Comparison of ENCODE assay signal across 8 cellular contexts in genomic region chr2:168118733-168119518, GRCh38.
DNase-seq lines count a peak whose midpoint lies in the region; ATAC-seq, FAIRE-seq and TF ChIP-seq lines count a peak whose summit lies in the region.

No MANE protein-coding gene starts in this region.

- H3K27me3 ChIP-seq in bronchial epithelial cell (ENCODE audit: control insufficient read depth, insufficient read depth, low read length) (no peaks in the 10 kb centered on the region), upper lobe of left lung (no peaks in the 10 kb centered on the region)

- H3K4me3 ChIP-seq in bronchial epithelial cell (ENCODE audit: low read depth, low read length) (no peak overlapping the region), upper lobe of left lung (no peak overlapping the region)

- H3K36me3 ChIP-seq in bronchial epithelial cell (ENCODE audit: control insufficient read depth, insufficient read depth, low read length) (peaks cover 7% of the 10 kb centered on the region), upper lobe of left lung (peaks cover 0 to 4% (median 2%) of the 10 kb centered on the region in 4 donors)

- peak overlapping the region in 2 of 4 donors; percentile 24 to 33 for H3K27ac ChIP-seq in upper lobe of left lung

- peak; percentile 83 for DNase-seq in DMS53 treated with DMSO at 0.1 percent for 48 hours (lab: John Stamatoyannopoulos, UW; ENCODE audit: unreplicated experiment)
- DNase-seq in HPDE6-E6E7 (ENCODE audit: extremely low spot score), result peak; percentile 7
- peak; percentile 40 to 73 for DNase-seq in NOMO-1 (lab: John Stamatoyannopoulos, UW; ENCODE audit: unreplicated experiment in 2 of 2)
- peak; percentile 59 for DNase-seq in bronchial epithelial cell (ENCODE audit: low read depth)
- no peak for DNase-seq in left lobe of liver (ENCODE audit: low spot score)
- no peak for DNase-seq in upper lobe of left lung
- DNase-seq in stimulated activated CD4-positive, alpha-beta T cell treated with anti-CD3 and anti-CD28 coated beads, Interleukin-12 subunit alpha, Interleukin-12 subunit beta, amount 100 ng/mL, for 4 hours, result no peak

- H3K4me1 ChIP-seq in upper lobe of left lung, result peaks cover 0 to 9% (median 3%) of the 10 kb centered on the region in 4 donors

- TF ChIP-seq CTCF in bronchial epithelial cell (IDR thresholded peaks at IDR 0.05; ENCODE audit: insufficient read depth, low read length, severe bottlenecking), result peak; percentile 61
- peak in 5 of 6 experiments; percentile 45 to 66 (median 57) for TF ChIP-seq CTCF in upper lobe of left lung (IDR thresholded peaks at IDR 0.05)

- H3K9me3 ChIP-seq in upper lobe of left lung, result no peaks in the 10 kb centered on the region

- no peak for TF ChIP-seq POLR2A in upper lobe of left lung (IDR thresholded peaks at IDR 0.05)

- FAIRE-seq in bronchial epithelial cell (lab: Jason Lieb, UNC), result no peak

- 36 to 41% methylated on average over 10 of the region's 10 CpGs for WGBS in upper lobe of left lung, 2 donors

- ATAC-seq in GM19397 (IDR thresholded peaks at IDR 0.05; ENCODE audit: unreplicated experiment) (peak; percentile 59), left lobe of liver (peak; percentile 89), upper lobe of left lung (ENCODE audit: low FRiP score in 2 of 2) (peak; percentile 77 to 87)

- no peak for TF ChIP-seq EP300 in upper lobe of left lung (IDR thresholded peaks at IDR 0.05)

Comparison
In these comparisons a context has a peak if more than half of its experiments do, and no peak if none do; other contexts are left out.
1. DNase-seq: peak in DMS53 treated with DMSO at 0.1 percent for 48 hours (single experiment), HPDE6-E6E7 (single experiment), NOMO-1 (2 of 2) and bronchial epithelial cell (single experiment); none in left lobe of liver (single experiment), upper lobe of left lung (0 of 2) and stimulated activated CD4-positive, alpha-beta T cell treated with anti-CD3 and anti-CD28 coated beads, Interleukin-12 subunit alpha, Interleukin-12 subunit beta, amount 100 ng/mL, for 4 hours (single experiment).
2. Peak in every context shown above with its lines, with median percentiles within 50 percentile points of each other: ATAC-seq.